3 cellular contexts compared by ENCODE assay signal in the genomic region with DNA sequence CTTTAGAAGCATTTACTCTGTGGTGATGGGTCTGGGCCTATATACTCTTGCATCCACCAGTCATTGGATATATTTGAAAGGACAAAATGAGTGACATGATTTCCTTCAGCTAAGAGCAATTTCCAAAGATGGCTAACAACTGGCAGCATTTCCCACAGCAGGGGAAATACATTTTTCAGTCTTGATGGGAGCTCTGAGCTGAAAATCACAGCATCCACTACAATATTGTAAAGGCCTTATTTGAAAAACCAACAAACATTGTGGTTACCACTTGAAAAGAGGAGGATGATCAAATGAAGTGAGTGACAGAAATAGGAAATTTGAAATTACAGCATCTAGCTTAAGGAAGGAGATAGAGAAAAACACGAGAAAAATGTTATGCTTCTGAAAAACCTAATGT.
TF ChIP-seq lines count a peak whose summit lies in the region.

No MANE protein-coding gene starts in this region.

TF ChIP-seq in GM23338, 12 proteins besides CTCF, POLR2A, EP300 and RAD21 (continued from another document):
- TF ChIP-seq, protein P1, sequence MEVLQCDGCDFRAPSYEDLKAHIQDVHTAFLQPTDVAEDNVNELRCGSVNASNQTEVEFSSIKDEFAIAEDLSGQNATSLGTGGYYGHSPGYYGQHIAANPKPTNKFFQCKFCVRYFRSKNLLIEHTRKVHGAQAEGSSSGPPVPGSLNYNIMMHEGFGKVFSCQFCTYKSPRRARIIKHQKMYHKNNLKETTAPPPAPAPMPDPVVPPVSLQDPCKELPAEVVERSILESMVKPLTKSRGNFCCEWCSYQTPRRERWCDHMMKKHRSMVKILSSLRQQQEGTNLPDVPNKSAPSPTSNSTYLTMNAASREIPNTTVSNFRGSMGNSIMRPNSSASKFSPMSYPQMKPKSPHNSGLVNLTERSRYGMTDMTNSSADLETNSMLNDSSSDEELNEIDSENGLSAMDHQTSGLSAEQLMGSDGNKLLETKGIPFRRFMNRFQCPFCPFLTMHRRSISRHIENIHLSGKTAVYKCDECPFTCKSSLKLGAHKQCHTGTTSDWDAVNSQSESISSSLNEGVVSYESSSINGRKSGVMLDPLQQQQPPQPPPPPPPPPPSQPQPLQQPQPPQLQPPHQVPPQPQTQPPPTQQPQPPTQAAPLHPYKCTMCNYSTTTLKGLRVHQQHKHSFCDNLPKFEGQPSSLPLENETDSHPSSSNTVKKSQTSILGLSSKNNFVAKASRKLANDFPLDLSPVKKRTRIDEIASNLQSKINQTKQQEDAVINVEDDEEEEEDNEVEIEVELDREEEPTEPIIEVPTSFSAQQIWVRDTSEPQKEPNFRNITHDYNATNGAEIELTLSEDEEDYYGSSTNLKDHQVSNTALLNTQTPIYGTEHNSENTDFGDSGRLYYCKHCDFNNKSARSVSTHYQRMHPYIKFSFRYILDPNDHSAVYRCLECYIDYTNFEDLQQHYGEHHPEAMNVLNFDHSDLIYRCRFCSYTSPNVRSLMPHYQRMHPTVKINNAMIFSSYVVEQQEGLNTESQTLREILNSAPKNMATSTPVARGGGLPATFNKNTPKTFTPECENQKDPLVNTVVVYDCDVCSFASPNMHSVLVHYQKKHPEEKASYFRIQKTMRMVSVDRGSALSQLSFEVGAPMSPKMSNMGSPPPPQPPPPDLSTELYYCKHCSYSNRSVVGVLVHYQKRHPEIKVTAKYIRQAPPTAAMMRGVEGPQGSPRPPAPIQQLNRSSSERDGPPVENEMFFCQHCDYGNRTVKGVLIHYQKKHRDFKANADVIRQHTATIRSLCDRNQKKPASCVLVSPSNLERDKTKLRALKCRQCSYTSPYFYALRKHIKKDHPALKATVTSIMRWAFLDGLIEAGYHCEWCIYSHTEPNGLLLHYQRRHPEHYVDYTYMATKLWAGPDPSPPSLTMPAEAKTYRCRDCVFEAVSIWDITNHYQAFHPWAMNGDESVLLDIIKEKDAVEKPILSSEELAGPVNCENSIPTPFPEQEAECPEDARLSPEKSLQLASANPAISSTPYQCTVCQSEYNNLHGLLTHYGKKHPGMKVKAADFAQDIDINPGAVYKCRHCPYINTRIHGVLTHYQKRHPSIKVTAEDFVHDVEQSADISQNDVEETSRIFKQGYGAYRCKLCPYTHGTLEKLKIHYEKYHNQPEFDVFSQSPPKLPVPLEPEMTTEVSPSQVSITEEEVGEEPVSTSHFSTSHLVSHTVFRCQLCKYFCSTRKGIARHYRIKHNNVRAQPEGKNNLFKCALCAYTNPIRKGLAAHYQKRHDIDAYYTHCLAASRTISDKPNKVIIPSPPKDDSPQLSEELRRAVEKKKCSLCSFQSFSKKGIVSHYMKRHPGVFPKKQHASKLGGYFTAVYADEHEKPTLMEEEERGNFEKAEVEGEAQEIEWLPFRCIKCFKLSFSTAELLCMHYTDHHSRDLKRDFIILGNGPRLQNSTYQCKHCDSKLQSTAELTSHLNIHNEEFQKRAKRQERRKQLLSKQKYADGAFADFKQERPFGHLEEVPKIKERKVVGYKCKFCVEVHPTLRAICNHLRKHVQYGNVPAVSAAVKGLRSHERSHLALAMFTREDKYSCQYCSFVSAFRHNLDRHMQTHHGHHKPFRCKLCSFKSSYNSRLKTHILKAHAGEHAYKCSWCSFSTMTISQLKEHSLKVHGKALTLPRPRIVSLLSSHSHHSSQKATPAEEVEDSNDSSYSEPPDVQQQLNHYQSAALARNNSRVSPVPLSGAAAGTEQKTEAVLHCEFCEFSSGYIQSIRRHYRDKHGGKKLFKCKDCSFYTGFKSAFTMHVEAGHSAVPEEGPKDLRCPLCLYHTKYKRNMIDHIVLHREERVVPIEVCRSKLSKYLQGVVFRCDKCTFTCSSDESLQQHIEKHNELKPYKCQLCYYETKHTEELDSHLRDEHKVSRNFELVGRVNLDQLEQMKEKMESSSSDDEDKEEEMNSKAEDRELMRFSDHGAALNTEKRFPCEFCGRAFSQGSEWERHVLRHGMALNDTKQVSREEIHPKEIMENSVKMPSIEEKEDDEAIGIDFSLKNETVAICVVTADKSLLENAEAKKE (CRISPR knock-in tag; IDR thresholded peaks at IDR 0.05) = no peak
- TF ChIP-seq NANOG (IDR thresholded peaks at IDR 0.05; ENCODE audit: borderline replicate concordance) (no peak), ZNF331 (CRISPR knock-in tag; IDR thresholded peaks at IDR 0.05; ENCODE audit: low read depth) (no peak)

TF ChIP-seq in WTC11, 78 proteins besides CTCF, POLR2A, EP300 and RAD21 (continued from another document):
- TF ChIP-seq, protein P2, sequence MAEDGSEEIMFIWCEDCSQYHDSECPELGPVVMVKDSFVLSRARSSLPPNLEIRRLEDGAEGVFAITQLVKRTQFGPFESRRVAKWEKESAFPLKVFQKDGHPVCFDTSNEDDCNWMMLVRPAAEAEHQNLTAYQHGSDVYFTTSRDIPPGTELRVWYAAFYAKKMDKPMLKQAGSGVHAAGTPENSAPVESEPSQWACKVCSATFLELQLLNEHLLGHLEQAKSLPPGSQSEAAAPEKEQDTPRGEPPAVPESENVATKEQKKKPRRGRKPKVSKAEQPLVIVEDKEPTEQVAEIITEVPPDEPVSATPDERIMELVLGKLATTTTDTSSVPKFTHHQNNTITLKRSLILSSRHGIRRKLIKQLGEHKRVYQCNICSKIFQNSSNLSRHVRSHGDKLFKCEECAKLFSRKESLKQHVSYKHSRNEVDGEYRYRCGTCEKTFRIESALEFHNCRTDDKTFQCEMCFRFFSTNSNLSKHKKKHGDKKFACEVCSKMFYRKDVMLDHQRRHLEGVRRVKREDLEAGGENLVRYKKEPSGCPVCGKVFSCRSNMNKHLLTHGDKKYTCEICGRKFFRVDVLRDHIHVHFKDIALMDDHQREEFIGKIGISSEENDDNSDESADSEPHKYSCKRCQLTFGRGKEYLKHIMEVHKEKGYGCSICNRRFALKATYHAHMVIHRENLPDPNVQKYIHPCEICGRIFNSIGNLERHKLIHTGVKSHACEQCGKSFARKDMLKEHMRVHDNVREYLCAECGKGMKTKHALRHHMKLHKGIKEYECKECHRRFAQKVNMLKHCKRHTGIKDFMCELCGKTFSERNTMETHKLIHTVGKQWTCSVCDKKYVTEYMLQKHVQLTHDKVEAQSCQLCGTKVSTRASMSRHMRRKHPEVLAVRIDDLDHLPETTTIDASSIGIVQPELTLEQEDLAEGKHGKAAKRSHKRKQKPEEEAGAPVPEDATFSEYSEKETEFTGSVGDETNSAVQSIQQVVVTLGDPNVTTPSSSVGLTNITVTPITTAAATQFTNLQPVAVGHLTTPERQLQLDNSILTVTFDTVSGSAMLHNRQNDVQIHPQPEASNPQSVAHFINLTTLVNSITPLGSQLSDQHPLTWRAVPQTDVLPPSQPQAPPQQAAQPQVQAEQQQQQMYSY (CRISPR knock-in tag; IDR thresholded peaks at IDR 0.05) = no peak

TF ChIP-seq in H1, 55 proteins besides CTCF, POLR2A, EP300 and RAD21 (continued from another document):
- TF ChIP-seq, protein P3, sequence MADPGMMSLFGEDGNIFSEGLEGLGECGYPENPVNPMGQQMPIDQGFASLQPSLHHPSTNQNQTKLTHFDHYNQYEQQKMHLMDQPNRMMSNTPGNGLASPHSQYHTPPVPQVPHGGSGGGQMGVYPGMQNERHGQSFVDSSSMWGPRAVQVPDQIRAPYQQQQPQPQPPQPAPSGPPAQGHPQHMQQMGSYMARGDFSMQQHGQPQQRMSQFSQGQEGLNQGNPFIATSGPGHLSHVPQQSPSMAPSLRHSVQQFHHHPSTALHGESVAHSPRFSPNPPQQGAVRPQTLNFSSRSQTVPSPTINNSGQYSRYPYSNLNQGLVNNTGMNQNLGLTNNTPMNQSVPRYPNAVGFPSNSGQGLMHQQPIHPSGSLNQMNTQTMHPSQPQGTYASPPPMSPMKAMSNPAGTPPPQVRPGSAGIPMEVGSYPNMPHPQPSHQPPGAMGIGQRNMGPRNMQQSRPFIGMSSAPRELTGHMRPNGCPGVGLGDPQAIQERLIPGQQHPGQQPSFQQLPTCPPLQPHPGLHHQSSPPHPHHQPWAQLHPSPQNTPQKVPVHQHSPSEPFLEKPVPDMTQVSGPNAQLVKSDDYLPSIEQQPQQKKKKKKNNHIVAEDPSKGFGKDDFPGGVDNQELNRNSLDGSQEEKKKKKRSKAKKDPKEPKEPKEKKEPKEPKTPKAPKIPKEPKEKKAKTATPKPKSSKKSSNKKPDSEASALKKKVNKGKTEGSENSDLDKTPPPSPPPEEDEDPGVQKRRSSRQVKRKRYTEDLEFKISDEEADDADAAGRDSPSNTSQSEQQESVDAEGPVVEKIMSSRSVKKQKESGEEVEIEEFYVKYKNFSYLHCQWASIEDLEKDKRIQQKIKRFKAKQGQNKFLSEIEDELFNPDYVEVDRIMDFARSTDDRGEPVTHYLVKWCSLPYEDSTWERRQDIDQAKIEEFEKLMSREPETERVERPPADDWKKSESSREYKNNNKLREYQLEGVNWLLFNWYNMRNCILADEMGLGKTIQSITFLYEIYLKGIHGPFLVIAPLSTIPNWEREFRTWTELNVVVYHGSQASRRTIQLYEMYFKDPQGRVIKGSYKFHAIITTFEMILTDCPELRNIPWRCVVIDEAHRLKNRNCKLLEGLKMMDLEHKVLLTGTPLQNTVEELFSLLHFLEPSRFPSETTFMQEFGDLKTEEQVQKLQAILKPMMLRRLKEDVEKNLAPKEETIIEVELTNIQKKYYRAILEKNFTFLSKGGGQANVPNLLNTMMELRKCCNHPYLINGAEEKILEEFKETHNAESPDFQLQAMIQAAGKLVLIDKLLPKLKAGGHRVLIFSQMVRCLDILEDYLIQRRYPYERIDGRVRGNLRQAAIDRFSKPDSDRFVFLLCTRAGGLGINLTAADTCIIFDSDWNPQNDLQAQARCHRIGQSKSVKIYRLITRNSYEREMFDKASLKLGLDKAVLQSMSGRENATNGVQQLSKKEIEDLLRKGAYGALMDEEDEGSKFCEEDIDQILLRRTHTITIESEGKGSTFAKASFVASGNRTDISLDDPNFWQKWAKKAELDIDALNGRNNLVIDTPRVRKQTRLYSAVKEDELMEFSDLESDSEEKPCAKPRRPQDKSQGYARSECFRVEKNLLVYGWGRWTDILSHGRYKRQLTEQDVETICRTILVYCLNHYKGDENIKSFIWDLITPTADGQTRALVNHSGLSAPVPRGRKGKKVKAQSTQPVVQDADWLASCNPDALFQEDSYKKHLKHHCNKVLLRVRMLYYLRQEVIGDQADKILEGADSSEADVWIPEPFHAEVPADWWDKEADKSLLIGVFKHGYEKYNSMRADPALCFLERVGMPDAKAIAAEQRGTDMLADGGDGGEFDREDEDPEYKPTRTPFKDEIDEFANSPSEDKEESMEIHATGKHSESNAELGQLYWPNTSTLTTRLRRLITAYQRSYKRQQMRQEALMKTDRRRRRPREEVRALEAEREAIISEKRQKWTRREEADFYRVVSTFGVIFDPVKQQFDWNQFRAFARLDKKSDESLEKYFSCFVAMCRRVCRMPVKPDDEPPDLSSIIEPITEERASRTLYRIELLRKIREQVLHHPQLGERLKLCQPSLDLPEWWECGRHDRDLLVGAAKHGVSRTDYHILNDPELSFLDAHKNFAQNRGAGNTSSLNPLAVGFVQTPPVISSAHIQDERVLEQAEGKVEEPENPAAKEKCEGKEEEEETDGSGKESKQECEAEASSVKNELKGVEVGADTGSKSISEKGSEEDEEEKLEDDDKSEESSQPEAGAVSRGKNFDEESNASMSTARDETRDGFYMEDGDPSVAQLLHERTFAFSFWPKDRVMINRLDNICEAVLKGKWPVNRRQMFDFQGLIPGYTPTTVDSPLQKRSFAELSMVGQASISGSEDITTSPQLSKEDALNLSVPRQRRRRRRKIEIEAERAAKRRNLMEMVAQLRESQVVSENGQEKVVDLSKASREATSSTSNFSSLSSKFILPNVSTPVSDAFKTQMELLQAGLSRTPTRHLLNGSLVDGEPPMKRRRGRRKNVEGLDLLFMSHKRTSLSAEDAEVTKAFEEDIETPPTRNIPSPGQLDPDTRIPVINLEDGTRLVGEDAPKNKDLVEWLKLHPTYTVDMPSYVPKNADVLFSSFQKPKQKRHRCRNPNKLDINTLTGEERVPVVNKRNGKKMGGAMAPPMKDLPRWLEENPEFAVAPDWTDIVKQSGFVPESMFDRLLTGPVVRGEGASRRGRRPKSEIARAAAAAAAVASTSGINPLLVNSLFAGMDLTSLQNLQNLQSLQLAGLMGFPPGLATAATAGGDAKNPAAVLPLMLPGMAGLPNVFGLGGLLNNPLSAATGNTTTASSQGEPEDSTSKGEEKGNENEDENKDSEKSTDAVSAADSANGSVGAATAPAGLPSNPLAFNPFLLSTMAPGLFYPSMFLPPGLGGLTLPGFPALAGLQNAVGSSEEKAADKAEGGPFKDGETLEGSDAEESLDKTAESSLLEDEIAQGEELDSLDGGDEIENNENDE (IDR thresholded peaks at IDR 0.05; ENCODE audit: insufficient replicate concordance, low read length) = no peak
